ENCODE assay signal across 16 cellular contexts in the genomic region with DNA sequence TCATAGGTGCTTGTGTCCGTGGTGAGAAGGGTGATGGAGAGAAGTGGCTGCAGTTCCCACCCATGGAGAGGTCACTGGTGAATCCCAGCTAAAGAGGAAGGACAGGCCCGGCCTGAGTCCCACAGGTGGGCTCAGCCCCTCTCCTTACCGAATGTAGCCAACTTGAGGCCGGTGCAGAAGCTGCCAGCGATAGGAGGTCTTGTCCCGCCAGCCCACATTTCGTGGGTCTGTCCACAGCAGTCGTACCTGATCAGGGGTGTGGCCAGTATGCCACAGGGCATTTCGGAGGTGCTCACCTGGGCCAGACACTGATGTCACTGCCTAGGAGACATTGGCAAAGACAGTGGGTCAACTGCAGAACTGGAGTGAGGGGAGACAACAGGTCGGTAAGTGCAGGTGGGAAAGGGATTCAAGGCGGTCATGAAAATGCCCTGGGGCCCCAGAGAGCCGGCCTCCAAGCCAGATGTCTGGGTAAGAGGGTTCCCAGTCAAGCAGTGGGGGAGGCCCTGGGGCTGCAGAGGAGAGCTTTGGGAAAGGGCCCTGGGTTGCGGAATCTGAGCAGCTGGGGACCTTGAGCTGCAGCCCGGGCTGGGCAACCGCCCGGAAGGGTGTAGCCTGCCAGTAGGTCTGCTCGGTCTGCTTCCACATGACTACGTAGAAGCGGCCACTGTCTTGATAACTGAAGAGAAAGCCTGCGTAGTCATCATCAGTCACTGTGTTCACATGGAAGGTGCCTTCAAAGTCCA. TPM values are rescaled to one million over a fixed set of nuclear protein-coding genes. Genes with fewer than 3 reads are reported as not detected.
DNase-seq lines count a peak whose midpoint lies in the region; ATAC-seq, FAIRE-seq and TF ChIP-seq lines count a peak whose summit lies in the region.
"Had no signal": no experiment of that assay in that cellular context is flagged by ENCODE, and none has a peak within 500 bp of the region (broad histone marks: within the 10 kb centered on the region; RNA-seq: fewer than 3 reads in every experiment).

No MANE protein-coding gene starts in this region.

- WGBS in body of pancreas, 2 donors = 53 to 55% methylated on average over 13 to 20 of the region's 20 CpGs
- 93% methylated on average over 20 of the region's 20 CpGs for WGBS in sigmoid colon, 2 donors

- no peak for FAIRE-seq in urothelium cell line (lab: Jason Lieb, UNC)
- FAIRE-seq: GM12892 had no signal

- no peak overlapping the region for H3K4me3 Mint-ChIP-seq in HFFc6
- H3K4me3 Mint-ChIP-seq: dendritic cell treated with granulocyte-macrophage colony-stimulating factor and Interleukin-4, amounts not matched to agents 40 ng/mL and 50 ng/mL, for 4 days had no signal

- H3K9me3 Mint-ChIP-seq in HFFc6 = no peaks in the 10 kb centered on the region
- H3K9me3 Mint-ChIP-seq: CD8-positive, alpha-beta T cell; dendritic cell treated with granulocyte-macrophage colony-stimulating factor and Interleukin-4, amounts not matched to agents 40 ng/mL and 50 ng/mL, for 4 days; immature natural killer cell had no signal

- peaks cover 16% of the 10 kb centered on the region for H3K27me3 Mint-ChIP-seq in HFFc6 (ENCODE audit: insufficient read depth)

- H3K4me1 ChIP-seq in body of pancreas (peaks cover 57% of the 10 kb centered on the region), iPS-20b (ENCODE audit: insufficient read depth, low read length) (peaks cover 19% of the 10 kb centered on the region), sigmoid colon (peaks cover 0 to 40% (median 36%) of the 10 kb centered on the region in 4 donors)

- TF ChIP-seq POLR2A in body of pancreas (IDR thresholded peaks at IDR 0.05) (peak in 2 of 3 donors; percentile 7 to 28), sigmoid colon (IDR thresholded peaks at IDR 0.05) (no peak)

- peak overlapping the region; percentile 99; the same call in 1 of the 2 replicates for H3K9ac ChIP-seq in iPS-20b (ENCODE audit: low read depth, low read length)

- DNase-seq in HFFc6 (no peak), body of pancreas (peak; percentile 81 to 90 (median 86)), sigmoid colon (peak; percentile 62), occipital lobe (lab: John Stamatoyannopoulos, UW) (no peak), urothelium cell line (ENCODE audit: low spot score) (no peak)
- DNase-seq: activated T-cell treated with anti-CD3 and anti-CD28 coated beads, Interleukin-2, amount 50 U/mL, for 48 hours; CD8-positive, alpha-beta T cell; immature natural killer cell; SHP77 treated with DMSO at 0.1 percent for 48 hours; stimulated activated CD4-positive, alpha-beta T cell treated with anti-CD3 and anti-CD28 coated beads, Interleukin-4, amount 100 ng/mL, for 24 hours; T1000; trophoblast cell had no signal

- intact Hi-C loops in body of pancreas (cut with DNase I) (no loop called here), sigmoid colon (cut with DNase I) (no loop called here)

- H3K9me3 ChIP-seq in body of pancreas (no peaks in the 10 kb centered on the region), iPS-20b (ENCODE audit: insufficient read depth, low read depth, low read length) (no peaks in the 10 kb centered on the region), sigmoid colon (no peaks in the 10 kb centered on the region)

- peak; percentile 47 for ATAC-seq in body of pancreas
- no peak for ATAC-seq in GM18517 (IDR thresholded peaks at IDR 0.05; ENCODE audit: unreplicated experiment)
- ATAC-seq: CD8-positive, alpha-beta T cell had no signal

- H3K27me3 ChIP-seq in body of pancreas (no peaks in the 10 kb centered on the region), iPS-20b (ENCODE audit: insufficient read depth, low read length) (no peaks in the 10 kb centered on the region), sigmoid colon (no peaks in the 10 kb centered on the region)

- no peak for TF ChIP-seq EP300 in sigmoid colon (IDR thresholded peaks at IDR 0.05)

- TF ChIP-seq CTCF in HFFc6 (IDR thresholded peaks at IDR 0.05) (no peak), body of pancreas (IDR thresholded peaks at IDR 0.05) (no peak), sigmoid colon (IDR thresholded peaks at IDR 0.05) (no peak)

- peak overlapping the region; percentile 66 to 81 (median 74) for H3K27ac ChIP-seq in body of pancreas
- H3K27ac ChIP-seq in iPS-20b (ENCODE audit: low read length) = peak overlapping the region; percentile 98
- no peak overlapping the region for H3K27ac ChIP-seq in sigmoid colon

- H3K27ac Mint-ChIP-seq in HFFc6 = peak overlapping the region; percentile 44; the same call in 1 of the 2 replicates
- H3K27ac Mint-ChIP-seq: CD8-positive, alpha-beta T cell; dendritic cell treated with granulocyte-macrophage colony-stimulating factor and Interleukin-4, amounts not matched to agents 40 ng/mL and 50 ng/mL, for 4 days had no signal

- H3K36me3 ChIP-seq in body of pancreas (replicated peaks in 1 of 2; ENCODE audit: insufficient read depth in 1 of 2, low read depth in 2 of 2) = no peaks in the 10 kb centered on the region
- peaks cover 64% of the 10 kb centered on the region for H3K36me3 ChIP-seq in iPS-20b (ENCODE audit: insufficient read depth, low read depth, low read length)
- H3K36me3 ChIP-seq in sigmoid colon = peaks cover 0 to 48% (median 12%) of the 10 kb centered on the region in 4 donors

- H3K4me3 ChIP-seq in body of pancreas (no peak overlapping the region), iPS-20b (ENCODE audit: low read length) (peak overlapping the region; percentile 99), sigmoid colon (no peak overlapping the region)

- peaks cover 32% of the 10 kb centered on the region for H3K4me1 Mint-ChIP-seq in HFFc6 (ENCODE audit: low read depth)

- peaks cover 18% of the 10 kb centered on the region for H3K36me3 Mint-ChIP-seq in HFFc6 (ENCODE audit: low read depth)
- H3K36me3 Mint-ChIP-seq: immature natural killer cell had no signal

RNA-seq across cellular contexts. Expression of a gene that starts 10.6 kb away (rescaled TPM):
- total RNA-seq in HFFc6 (2021; fragmentation: NEBNext Ultra II Directional; extraction: Animal tissue kit (Norgen Biotek cat#: 25700)) = 10 to 100 TPM; 13.9 to 20.3 (median 16.9) TPM
- total RNA-seq in body of pancreas (10 to 100 TPM; 15.0 to 21.1 TPM), sigmoid colon (10 to 100 TPM in 3 of 4 donors, 1 to 10 TPM in 1; 9.6 to 43.5 (median 18.5) TPM), occipital lobe (8.3 TPM)
- 10 to 100 TPM in 1 of 3 donors, 1 to 10 TPM in 2; 3.5 to 13.4 (median 6.0) TPM for polyA plus RNA-seq in sigmoid colon

RNA-seq across cellular contexts. Expression of a gene that starts 11.4 kb away (rescaled TPM):
- 10 to 100 TPM; 49.8 to 55.4 (median 51.5) TPM for total RNA-seq in HFFc6 (2021; fragmentation: NEBNext Ultra II Directional; extraction: Animal tissue kit (Norgen Biotek cat#: 25700))
- total RNA-seq in body of pancreas = 10 to 100 TPM in 1 of 2 donors, 1 to 10 TPM in 1; 5.9 to 16.3 TPM
- total RNA-seq in sigmoid colon = 10 to 100 TPM; 15.5 to 29.8 (median 27.7) TPM
- 10 to 100 TPM; 51.7 to 69.7 (median 53.2) TPM for polyA plus RNA-seq in sigmoid colon
- total RNA-seq in occipital lobe = 15.3 TPM

RNA-seq across cellular contexts. Expression of a gene that starts 23.4 kb away (rescaled TPM):
- total RNA-seq in HFFc6 (2021; fragmentation: NEBNext Ultra II Directional; extraction: Animal tissue kit (Norgen Biotek cat#: 25700)) = 1 to 10 TPM; 5.1 to 7.1 (median 6.1) TPM
- under 1 TPM in 1 of 2 donors, not detected in 1; 0.26 TPM for total RNA-seq in body of pancreas
- total RNA-seq in sigmoid colon = 1 to 10 TPM in 1 of 4 donors, under 1 TPM in 3; 0.16 to 3.0 (median 0.52) TPM
- under 1 TPM in 2 of 3 donors, not detected in 1; 0.60 to 0.92 TPM for polyA plus RNA-seq in sigmoid colon
- 21.1 TPM for total RNA-seq in occipital lobe

RNA-seq across cellular contexts. Expression of a gene that starts 24.0 kb away (rescaled TPM):
- total RNA-seq in HFFc6 (2021; fragmentation: NEBNext Ultra II Directional; extraction: Animal tissue kit (Norgen Biotek cat#: 25700)) = 100 to 1,000 TPM; 231 to 351 (median 285) TPM
- 10 to 100 TPM; 46.4 to 71.5 TPM for total RNA-seq in body of pancreas
- total RNA-seq in sigmoid colon = 100 to 1,000 TPM in 3 of 4 donors, 10 to 100 TPM in 1; 72.9 to 119 (median 110) TPM
- 100 to 1,000 TPM in 2 of 3 donors, 10 to 100 TPM in 1; 74.2 to 245 (median 114) TPM for polyA plus RNA-seq in sigmoid colon
- 59.0 TPM for total RNA-seq in occipital lobe

RNA-seq across cellular contexts. Expression of a gene that starts 56.7 kb away (rescaled TPM):
- 100 to 1,000 TPM in 1 of 6 experiments, 10 to 100 TPM in 5; 66.2 to 110 (median 86.2) TPM for total RNA-seq in HFFc6 (2021; fragmentation: NEBNext Ultra II Directional; extraction: Animal tissue kit (Norgen Biotek cat#: 25700))
- 100 to 1,000 TPM in 1 of 2 donors, 1 to 10 TPM in 1; 6.2 to 106 TPM for total RNA-seq in body of pancreas
- 100 to 1,000 TPM in 3 of 4 donors, 10 to 100 TPM in 1; 29.2 to 144 (median 127) TPM for total RNA-seq in sigmoid colon
- polyA plus RNA-seq in sigmoid colon = 100 to 1,000 TPM; 143 to 220 (median 196) TPM
- 12.0 TPM for total RNA-seq in occipital lobe

Comparison
In these comparisons a context has a peak if more than half of its experiments do, and no peak if none do; other contexts are left out.
1. DNase-seq: peak in body of pancreas (4 of 4) and sigmoid colon (single experiment); none in HFFc6 (single experiment), occipital lobe (single experiment) and urothelium cell line (single experiment).
2. H3K27ac ChIP-seq: peak in body of pancreas (4 of 4) and iPS-20b (single experiment); none in sigmoid colon (0 of 4).
3. POLR2A ChIP-seq: peak in body of pancreas (2 of 3); none in sigmoid colon (0 of 2).